21 cellular contexts compared by ENCODE assay signal in genomic region chr7:155164316-155164715, GRCh38.
DNase-seq lines count a peak whose midpoint lies in the region; ATAC-seq and TF ChIP-seq lines count a peak whose summit lies in the region.
"Had no signal": no experiment of that assay in that cellular context is flagged by ENCODE, and none has a peak within 500 bp of the region (broad histone marks: within the 10 kb centered on the region; RNA-seq: fewer than 3 reads in every experiment).

No MANE protein-coding gene starts in this region.

- DNase-seq in NCI-H345 (lab: John Stamatoyannopoulos, UW), result peak; percentile 38
- DNase-seq in NCI-H345 treated with DMSO at 0.1 percent for 48 hours (lab: John Stamatoyannopoulos, UW; ENCODE audit: unreplicated experiment), result no peak
- peak; percentile 30 for DNase-seq in activated CD8-positive, alpha-beta memory T cell treated with anti-CD3 and anti-CD28 coated beads for 24 hours
- no peak for DNase-seq in activated CD8-positive, alpha-beta memory T cell treated with anti-CD3 and anti-CD28 coated beads, Interleukin-2, amount 50 U/mL, for 48 hours
- DNase-seq in COR-L47 (lab: John Stamatoyannopoulos, UW), result peak; percentile 9
- DNase-seq in lung (ENCODE audit: low spot score), result peak; percentile 11
- DNase-seq in SK-N-SH, result no peak
- DNase-seq in NAMALWA (ENCODE audit: low spot score), result no peak
- DNase-seq: CD4-positive, CD25-positive, alpha-beta regulatory T cell; CD8-positive, alpha-beta T cell; DMS 273 treated with DMSO at 0.1 percent for 48 hours; DMS79; EL; GDM1; H9 had no signal

- CTCF ChIA-PET in SK-N-SH (lab: Yijun Ruan, JAX), result interaction anchor here (1.5 to 3.8 kb wide), 2 partner anchors 26 to 237 kb away, joined by 4 to 14 read pairs; no protein-coding TSS in a partner anchor

- H3F3A ChIP-seq in SK-N-SH (replicated peaks; ENCODE audit: insufficient read depth), result no peaks in the 10 kb centered on the region

- H3K27ac ChIP-seq in lung (ENCODE audit: low read depth in 1 of 2, low read length in 1 of 2), result no peak overlapping the region
- no peak overlapping the region for H3K27ac ChIP-seq in SK-N-SH (ENCODE audit: low read depth in 2 of 2, low read length in 1 of 2)
- H3K27ac ChIP-seq: 22Rv1, BLaER1, C4-2B had no signal

- no peak overlapping the region for H3K4me2 ChIP-seq in SK-N-SH
- H3K4me2 ChIP-seq: BLaER1, GM23338 had no signal

- no peaks in the 10 kb centered on the region for H3K9me2 ChIP-seq in SK-N-SH

- WGBS in lung, 2 donors, result 85 to 94% methylated on average over 8 of the region's 8 CpGs
- WGBS in SK-N-SH (ENCODE audit: low lambda C conversion rate), result 16% methylated on average over 7 of the region's 8 CpGs

- no peak overlapping the region for H3K4me3 ChIP-seq in lung
- H3K4me3 ChIP-seq in SK-N-SH (ENCODE audit: low read depth in 2 of 2, low read length in 1 of 2), result no peak overlapping the region
- H3K4me3 ChIP-seq: BLaER1, GM12878, GM23338 had no signal

- no peaks in the 10 kb centered on the region for H3K36me3 ChIP-seq in lung (ENCODE audit: control insufficient read depth in 2 of 2, insufficient read depth in 2 of 2, low read length in 2 of 2)
- no peaks in the 10 kb centered on the region for H3K36me3 ChIP-seq in SK-N-SH (replicated peaks in 1 of 2; ENCODE audit: control insufficient read depth in 1 of 2, insufficient read depth in 2 of 2, low read length in 1 of 2)
- H3K36me3 ChIP-seq: BLaER1 had no signal

- H3K79me2 ChIP-seq in SK-N-SH (ENCODE audit: insufficient read depth), result no peaks in the 10 kb centered on the region

- no peak overlapping the region for H3K9ac ChIP-seq in SK-N-SH
- H3K9ac ChIP-seq: BLaER1 had no signal

- no peak overlapping the region for H2AFZ ChIP-seq in SK-N-SH (ENCODE audit: low read depth)
- H2AFZ ChIP-seq: GM23338 had no signal

- POLR2A ChIA-PET in SK-N-SH (lab: Yijun Ruan, JAX), result no interaction called here

- no peak for ATAC-seq in lung (ENCODE audit: insufficient read depth, low FRiP score)
- ATAC-seq: CD8-positive, alpha-beta T cell; GM12878; GM23338; HCT116 had no signal

- H3K9me3 ChIP-seq in lung (ENCODE audit: control insufficient read depth in 2 of 2, insufficient read depth in 1 of 2, low read length in 1 of 2), result no peaks in the 10 kb centered on the region
- H3K9me3 ChIP-seq in SK-N-SH, result no peaks in the 10 kb centered on the region
- H3K9me3 ChIP-seq: BLaER1 had no signal

- TF ChIP-seq RAD21 in SK-N-SH (IDR thresholded peaks at IDR 0.05; ENCODE audit: low read length), result no peak

- H3K4me1 ChIP-seq in lung (ENCODE audit: control insufficient read depth in 2 of 2, insufficient read depth in 2 of 2, low read length in 2 of 2), result no peaks in the 10 kb centered on the region
- no peaks in the 10 kb centered on the region for H3K4me1 ChIP-seq in SK-N-SH (ENCODE audit: control insufficient read depth in 1 of 2, insufficient read depth in 2 of 2, low read depth in 1 of 2, low read length in 1 of 2)
- H3K4me1 ChIP-seq: BLaER1 had no signal

- H3K27me3 ChIP-seq in lung (ENCODE audit: control insufficient read depth, insufficient read depth) (no peaks in the 10 kb centered on the region), SK-N-SH (ENCODE audit: insufficient read depth) (peaks cover 10% of the 10 kb centered on the region; the same call in 1 of the 2 replicates)
- H3K27me3 ChIP-seq: BLaER1 had no signal

- H4K20me1 ChIP-seq in SK-N-SH (ENCODE audit: insufficient read depth), result no peaks in the 10 kb centered on the region
- H4K20me1 ChIP-seq: BLaER1 had no signal

- TF ChIP-seq CTCF in lung (IDR thresholded peaks at IDR 0.05; ENCODE audit: control extremely low read depth, extremely low read depth) (no peak), SK-N-SH (IDR thresholded peaks at IDR 0.05) (no peak)

- TF ChIP-seq EP300 in SK-N-SH (IDR thresholded peaks at IDR 0.05; ENCODE audit: borderline replicate concordance in 1 of 2, low read depth in 1 of 2, low read length in 1 of 2), result no peak

TF ChIP-seq in SK-N-SH, 30 proteins besides CTCF, POLR2A, EP300 and RAD21:
- TF ChIP-seq MEF2A (IDR thresholded peaks at IDR 0.05; ENCODE audit: borderline replicate concordance, low read depth) (no peak), TAF1 (IDR thresholded peaks at IDR 0.05; ENCODE audit: borderline replicate concordance, low read depth, low read length) (no peak), FOXM1 (IDR thresholded peaks at IDR 0.05; ENCODE audit: low read depth) (no peak), ZBTB33 (IDR thresholded peaks at IDR 0.05; ENCODE audit: borderline replicate concordance, low read depth) (no peak), TEAD4 (IDR thresholded peaks at IDR 0.05; ENCODE audit: borderline replicate concordance, insufficient read depth) (no peak), USF2 (IDR thresholded peaks at IDR 0.05; ENCODE audit: borderline replicate concordance, low read depth, low read length) (no peak), ELF1 (IDR thresholded peaks at IDR 0.05) (no peak), MXI1 (IDR thresholded peaks at IDR 0.05; ENCODE audit: low read depth, low read length) (no peak), NFIC (IDR thresholded peaks at IDR 0.05; ENCODE audit: borderline replicate concordance) (no peak), SIN3A (IDR thresholded peaks at IDR 0.05; ENCODE audit: borderline replicate concordance, low read depth, low read length) (no peak), GATA2 (CRISPR knock-in tag; IDR thresholded peaks at IDR 0.05) (no peak), RCOR1 (IDR thresholded peaks at IDR 0.05; ENCODE audit: low read length) (no peak), RXRA (IDR thresholded peaks at IDR 0.05; ENCODE audit: borderline replicate concordance, low read depth) (no peak), YY1 (IDR thresholded peaks at IDR 0.05; ENCODE audit: low read depth) (no peak), USF1 (IDR thresholded peaks at IDR 0.05; ENCODE audit: borderline replicate concordance, low read depth) (no peak)

Comparison
In these comparisons a context has a peak if more than half of its experiments do, and no peak if none do; other contexts are left out.
1. DNase-seq: peak in NCI-H345 (single experiment), activated CD8-positive, alpha-beta memory T cell treated with anti-CD3 and anti-CD28 coated beads for 24 hours (single experiment), COR-L47 (single experiment) and lung (single experiment); none in NCI-H345 treated with DMSO at 0.1 percent for 48 hours (single experiment), activated CD8-positive, alpha-beta memory T cell treated with anti-CD3 and anti-CD28 coated beads, Interleukin-2, amount 50 U/mL, for 48 hours (single experiment), SK-N-SH (single experiment) and NAMALWA (single experiment).